ENCODE assay signal across 8 cellular contexts in genomic region chr20:63947638-63948456, GRCh38. TPM values are rescaled to one million over a fixed set of nuclear protein-coding genes. Genes with fewer than 3 reads are reported as not detected.
DNase-seq lines count a peak whose midpoint lies in the region; ATAC-seq and TF ChIP-seq lines count a peak whose summit lies in the region.

No MANE protein-coding gene starts in this region.

- no peak for DNase-seq in T-helper 2 cell treated with Interferon-gamma antibody and Interleukin-4, amounts not matched to agents 5 μg/mL and 100 μg/mL, for 36 hours (ENCODE audit: low spot score)
- DNase-seq in T-helper 2 cell: no peak
- DNase-seq in activated T-helper 2 cell treated with anti-CD3 and anti-CD28 coated beads, Interferon-gamma antibody, Interleukin-2, Interleukin-4, amounts not matched to agents 10 μg/mL and 5 μg/mL and 100 μg/mL, durations not matched to agents 14 hours and 24 hours and 36 hours (ENCODE audit: low spot score): no peak
- peak; percentile 61 for DNase-seq in lower lobe of right lung
- peak in 29 of 49 donors; percentile 12 to 66 (median 39) for DNase-seq in substantia nigra (lab: John Stamatoyannopoulos, UW)
- no peak for DNase-seq in NCI-H146 (lab: John Stamatoyannopoulos, UW)
- DNase-seq in Kasumi-1 (lab: John Stamatoyannopoulos, UW): no peak

- peaks cover 14% of the 10 kb centered on the region for H3K36me3 Mint-ChIP-seq in T-helper 2 cell treated with Interferon-gamma antibody and Interleukin-4, amounts not matched to agents 5 μg/mL and 100 μg/mL, for 36 hours (ENCODE audit: low read depth)
- H3K36me3 Mint-ChIP-seq in activated T-helper 2 cell treated with anti-CD3 and anti-CD28 coated beads, Interferon-gamma antibody, Interleukin-2, Interleukin-4, amounts not matched to agents 10 μg/mL and 5 μg/mL and 100 μg/mL, durations not matched to agents 14 hours and 24 hours and 36 hours (ENCODE audit: low read depth): peaks cover 11% of the 10 kb centered on the region

- no peak for TF ChIP-seq CTCF in lower lobe of right lung (IDR thresholded peaks at IDR 0.05)

- H3K27ac ChIP-seq in lower lobe of right lung (peak overlapping the region; percentile 86), substantia nigra (ENCODE audit: low read depth, low read length, poor library complexity, severe bottlenecking) (peak overlapping the region; percentile 96)

- ATAC-seq in lower lobe of right lung: no peak
- no peak for ATAC-seq in HG03439 (IDR thresholded peaks at IDR 0.05; ENCODE audit: unreplicated experiment)

- H3K27me3 Mint-ChIP-seq in T-helper 2 cell treated with Interferon-gamma antibody and Interleukin-4, amounts not matched to agents 5 μg/mL and 100 μg/mL, for 36 hours (ENCODE audit: low read depth): no peaks in the 10 kb centered on the region
- no peaks in the 10 kb centered on the region for H3K27me3 Mint-ChIP-seq in activated T-helper 2 cell treated with anti-CD3 and anti-CD28 coated beads, Interferon-gamma antibody, Interleukin-2, Interleukin-4, amounts not matched to agents 10 μg/mL and 5 μg/mL and 100 μg/mL, durations not matched to agents 14 hours and 24 hours and 36 hours (ENCODE audit: low read depth)

- intact Hi-C loops in activated T-helper 2 cell treated with anti-CD3 and anti-CD28 coated beads, Interferon-gamma antibody, Interleukin-2, Interleukin-4, amounts not matched to agents 10 μg/mL and 5 μg/mL and 100 μg/mL, durations not matched to agents 14 hours and 24 hours and 36 hours (cut with micrococcal nuclease): no loop called here
- intact Hi-C loops in lower lobe of right lung (cut with DNase I): no loop called here

- peak overlapping the region; percentile 84 for H3K4me3 Mint-ChIP-seq in T-helper 2 cell treated with Interferon-gamma antibody and Interleukin-4, amounts not matched to agents 5 μg/mL and 100 μg/mL, for 36 hours
- peak overlapping the region; percentile 65 for H3K4me3 Mint-ChIP-seq in activated T-helper 2 cell treated with anti-CD3 and anti-CD28 coated beads, Interferon-gamma antibody, Interleukin-2, Interleukin-4, amounts not matched to agents 10 μg/mL and 5 μg/mL and 100 μg/mL, durations not matched to agents 14 hours and 24 hours and 36 hours (ENCODE audit: low read depth)

- peaks cover 45% of the 10 kb centered on the region for H3K36me3 ChIP-seq in lower lobe of right lung

- peak overlapping the region; percentile 92 for H3K27ac Mint-ChIP-seq in T-helper 2 cell treated with Interferon-gamma antibody and Interleukin-4, amounts not matched to agents 5 μg/mL and 100 μg/mL, for 36 hours
- H3K27ac Mint-ChIP-seq in activated T-helper 2 cell treated with anti-CD3 and anti-CD28 coated beads, Interferon-gamma antibody, Interleukin-2, Interleukin-4, amounts not matched to agents 10 μg/mL and 5 μg/mL and 100 μg/mL, durations not matched to agents 14 hours and 24 hours and 36 hours: peak overlapping the region; percentile 75

- H3K4me3 ChIP-seq in lower lobe of right lung: no peak overlapping the region

- no peaks in the 10 kb centered on the region for H3K27me3 ChIP-seq in lower lobe of right lung (ENCODE audit: low read depth)

- H3K9me3 Mint-ChIP-seq in T-helper 2 cell treated with Interferon-gamma antibody and Interleukin-4, amounts not matched to agents 5 μg/mL and 100 μg/mL, for 36 hours: no peaks in the 10 kb centered on the region
- H3K9me3 Mint-ChIP-seq in activated T-helper 2 cell treated with anti-CD3 and anti-CD28 coated beads, Interferon-gamma antibody, Interleukin-2, Interleukin-4, amounts not matched to agents 10 μg/mL and 5 μg/mL and 100 μg/mL, durations not matched to agents 14 hours and 24 hours and 36 hours: no peaks in the 10 kb centered on the region

- peaks cover 19% of the 10 kb centered on the region for H3K4me1 Mint-ChIP-seq in T-helper 2 cell treated with Interferon-gamma antibody and Interleukin-4, amounts not matched to agents 5 μg/mL and 100 μg/mL, for 36 hours (ENCODE audit: low read depth)
- peaks cover 24% of the 10 kb centered on the region for H3K4me1 Mint-ChIP-seq in activated T-helper 2 cell treated with anti-CD3 and anti-CD28 coated beads, Interferon-gamma antibody, Interleukin-2, Interleukin-4, amounts not matched to agents 10 μg/mL and 5 μg/mL and 100 μg/mL, durations not matched to agents 14 hours and 24 hours and 36 hours (ENCODE audit: low read depth)

- peaks cover 70% of the 10 kb centered on the region for H3K4me1 ChIP-seq in lower lobe of right lung

- no peaks in the 10 kb centered on the region for H3K9me3 ChIP-seq in lower lobe of right lung

RNA-seq across cellular contexts. Expression of gene UCKL1, which starts 8.4 kb away (rescaled TPM):
- total RNA-seq in activated T-helper 2 cell treated with anti-CD3 and anti-CD28 coated beads, Interferon-gamma antibody, Interleukin-2, Interleukin-4, amounts not matched to agents 10 μg/mL and 5 μg/mL and 100 μg/mL, durations not matched to agents 14 hours and 24 hours and 36 hours: 48.7 and 51.2 TPM in 2 replicates
- total RNA-seq in lower lobe of right lung: 31.5 TPM

RNA-seq across cellular contexts. Expression of gene ZNF512B, which starts 21.9 kb away (rescaled TPM):
- total RNA-seq in activated T-helper 2 cell treated with anti-CD3 and anti-CD28 coated beads, Interferon-gamma antibody, Interleukin-2, Interleukin-4, amounts not matched to agents 10 μg/mL and 5 μg/mL and 100 μg/mL, durations not matched to agents 14 hours and 24 hours and 36 hours: 26.2 and 27.0 TPM in 2 replicates
- 13.7 TPM for total RNA-seq in lower lobe of right lung

RNA-seq across cellular contexts. Expression of gene SAMD10, which starts 31.6 kb away (rescaled TPM):
- total RNA-seq in activated T-helper 2 cell treated with anti-CD3 and anti-CD28 coated beads, Interferon-gamma antibody, Interleukin-2, Interleukin-4, amounts not matched to agents 10 μg/mL and 5 μg/mL and 100 μg/mL, durations not matched to agents 14 hours and 24 hours and 36 hours: 23.4 and 25.3 TPM in 2 replicates
- total RNA-seq in lower lobe of right lung: 3.6 TPM

RNA-seq across cellular contexts. Expression of gene PRPF6, which starts 33.1 kb away (rescaled TPM):
- 68.9 and 70.3 TPM in 2 replicates for total RNA-seq in activated T-helper 2 cell treated with anti-CD3 and anti-CD28 coated beads, Interferon-gamma antibody, Interleukin-2, Interleukin-4, amounts not matched to agents 10 μg/mL and 5 μg/mL and 100 μg/mL, durations not matched to agents 14 hours and 24 hours and 36 hours
- 57.2 TPM for total RNA-seq in lower lobe of right lung

RNA-seq across cellular contexts. Expression of gene DNAJC5, which starts 52.9 kb away (rescaled TPM):
- total RNA-seq in activated T-helper 2 cell treated with anti-CD3 and anti-CD28 coated beads, Interferon-gamma antibody, Interleukin-2, Interleukin-4, amounts not matched to agents 10 μg/mL and 5 μg/mL and 100 μg/mL, durations not matched to agents 14 hours and 24 hours and 36 hours: 38.1 and 40.0 TPM in 2 replicates
- total RNA-seq in lower lobe of right lung: 54.5 TPM

Comparison
In these comparisons a context has a peak if more than half of its experiments do, and no peak if none do; other contexts are left out.
1. DNase-seq: peak in lower lobe of right lung (single experiment) and substantia nigra (29 of 49); none in T-helper 2 cell treated with Interferon-gamma antibody and Interleukin-4, amounts not matched to agents 5 μg/mL and 100 μg/mL, for 36 hours (single experiment), T-helper 2 cell (0 of 5), activated T-helper 2 cell treated with anti-CD3 and anti-CD28 coated beads, Interferon-gamma antibody, Interleukin-2, Interleukin-4, amounts not matched to agents 10 μg/mL and 5 μg/mL and 100 μg/mL, durations not matched to agents 14 hours and 24 hours and 36 hours (single experiment), NCI-H146 (single experiment) and Kasumi-1 (0 of 2).